Comparison of ENCODE assay signal across 7 cellular contexts in genomic region chr19:3275583-3276340, GRCh38. TPM values are rescaled to one million over a fixed set of nuclear protein-coding genes. Genes with fewer than 3 reads are reported as not detected.
A peak's percentile ranks its signal among the peaks of the same experiment; 100 is the strongest.
DNase-seq lines count a peak whose midpoint lies in the region; ATAC-seq lines count a peak whose summit lies in the region.

No MANE protein-coding gene starts in this region.

- H3K36me3 ChIP-seq in skeletal muscle satellite cell (ENCODE audit: insufficient read depth, low read length) = no peaks in the 10 kb centered on the region

- peaks cover 43% of the 10 kb centered on the region for H3K27me3 ChIP-seq in skeletal muscle satellite cell (ENCODE audit: control insufficient read depth, insufficient read depth, low read length)

- peak overlapping the region; percentile 68 for H3K4me3 ChIP-seq in skeletal muscle satellite cell (ENCODE audit: low read length)

- DNase-seq in NCI-H1417 (lab: John Stamatoyannopoulos, UW) = peak; percentile 89 to 95 (median 92)
- DNase-seq in T-helper 2 cell treated with Interferon-gamma antibody and Interleukin-4, amounts not matched to agents 5 μg/mL and 100 μg/mL, for 36 hours (ENCODE audit: low spot score) = peak; percentile 77
- DNase-seq in amygdala (lab: John Stamatoyannopoulos, UW) = peak in 38 of 56 donors; percentile 8 to 81 (median 50)
- DNase-seq in hepatic stellate cell (ENCODE audit: low spot score) = peak; percentile 97

- ATAC-seq in GM18498 (IDR thresholded peaks at IDR 0.05; ENCODE audit: unreplicated experiment) = peak; percentile 62
- ATAC-seq in GM21423 (IDR thresholded peaks at IDR 0.05; ENCODE audit: unreplicated experiment) = no peak

- H3K4me2 ChIP-seq in skeletal muscle satellite cell (ENCODE audit: low read length) = peak overlapping the region; percentile 88

- H3K4me1 ChIP-seq in skeletal muscle satellite cell (ENCODE audit: control insufficient read depth, insufficient read depth, low read length) = peaks cover 9% of the 10 kb centered on the region

- H3K9me3 ChIP-seq in skeletal muscle satellite cell (replicated peaks; ENCODE audit: low read length) = peaks cover 6% of the 10 kb centered on the region

- peaks cover 14% of the 10 kb centered on the region for H3K27me3 Mint-ChIP-seq in T-helper 2 cell treated with Interferon-gamma antibody and Interleukin-4, amounts not matched to agents 5 μg/mL and 100 μg/mL, for 36 hours (ENCODE audit: low read depth)

- peak overlapping the region; percentile 83 for H3K4me3 Mint-ChIP-seq in T-helper 2 cell treated with Interferon-gamma antibody and Interleukin-4, amounts not matched to agents 5 μg/mL and 100 μg/mL, for 36 hours

- no peaks in the 10 kb centered on the region for H3K36me3 Mint-ChIP-seq in T-helper 2 cell treated with Interferon-gamma antibody and Interleukin-4, amounts not matched to agents 5 μg/mL and 100 μg/mL, for 36 hours (ENCODE audit: low read depth)

- no peaks in the 10 kb centered on the region for H3K9me3 Mint-ChIP-seq in T-helper 2 cell treated with Interferon-gamma antibody and Interleukin-4, amounts not matched to agents 5 μg/mL and 100 μg/mL, for 36 hours

- peaks cover 9% of the 10 kb centered on the region for H3K4me1 Mint-ChIP-seq in T-helper 2 cell treated with Interferon-gamma antibody and Interleukin-4, amounts not matched to agents 5 μg/mL and 100 μg/mL, for 36 hours (ENCODE audit: low read depth)

- no peak overlapping the region for H3K9ac ChIP-seq in skeletal muscle satellite cell (ENCODE audit: low read depth, low read length)

- peak overlapping the region; percentile 80 for H3K27ac Mint-ChIP-seq in T-helper 2 cell treated with Interferon-gamma antibody and Interleukin-4, amounts not matched to agents 5 μg/mL and 100 μg/mL, for 36 hours

RNA-seq across cellular contexts. Expression of gene CELF5, which starts 51.3 kb away (rescaled TPM):
- under 0.01 TPM in 1 of 2 replicates, not detected in the other for total RNA-seq in skeletal muscle satellite cell (2012; rRNA removed)
